8 cellular contexts compared by ENCODE assay signal in the genomic region with DNA sequence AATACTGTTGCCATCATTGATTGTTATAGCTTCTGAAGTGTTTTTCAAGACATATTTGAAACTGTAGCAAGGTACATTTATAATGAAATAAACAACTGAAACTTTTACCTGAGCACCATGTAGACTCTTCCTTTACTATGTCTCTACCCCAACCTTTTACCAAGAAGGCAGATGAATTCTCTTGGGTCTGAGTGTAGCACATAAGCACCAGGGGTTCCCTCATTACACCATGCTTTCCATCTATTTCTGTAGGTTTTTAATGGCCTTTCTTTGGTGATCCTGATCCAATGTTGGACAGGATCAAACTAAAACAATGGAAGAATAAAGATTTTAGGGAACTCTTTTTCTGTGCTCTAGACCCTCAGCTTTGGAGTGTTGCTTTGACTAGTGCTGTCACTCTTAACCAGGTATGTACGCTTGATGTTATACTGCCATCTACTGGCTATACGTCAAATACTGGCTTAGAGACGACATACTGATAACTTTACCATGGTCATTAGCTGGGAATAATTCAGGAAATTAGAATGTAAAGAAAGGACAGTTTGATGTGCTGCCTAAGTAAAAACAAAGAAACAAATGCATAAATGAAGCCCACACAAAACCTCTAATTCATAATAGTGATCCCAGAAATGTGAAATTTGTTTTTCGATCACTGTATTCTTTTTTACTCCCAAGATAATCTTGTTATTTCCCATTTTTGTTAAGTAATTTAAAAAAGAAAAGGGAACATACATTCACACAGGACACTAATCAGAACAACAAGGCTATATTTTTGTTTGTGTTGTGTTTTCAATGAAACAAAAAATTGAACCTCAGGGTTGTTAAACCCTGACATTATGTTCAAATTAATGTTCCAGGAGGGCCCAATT. TPM values are rescaled to one million over a fixed set of nuclear protein-coding genes. Genes with fewer than 3 reads are reported as not detected.
DNase-seq lines count a peak whose midpoint lies in the region; ATAC-seq and TF ChIP-seq lines count a peak whose summit lies in the region.

No MANE protein-coding gene starts in this region.

- intact Hi-C loops in CD8-positive, alpha-beta T cell (cut with DNase I, micrococcal nuclease) = loop anchor here (1.0 to 10.0 kb wide), 14 partner anchors 32 to 1646 kb away; a partner anchor contains a TSS

- peak in 1 of 7 experiments; percentile 19 for DNase-seq in CD8-positive, alpha-beta T cell
- peak; percentile 9 to 75 for DNase-seq in NCI-H1930 (lab: John Stamatoyannopoulos, UW)
- peak; percentile 11 for DNase-seq in WERI-Rb-1
- peak; percentile 69 for DNase-seq in globus pallidus (ENCODE audit: low spot score)
- DNase-seq in UCSD-AML1 (lab: John Stamatoyannopoulos, UW; ENCODE audit: unreplicated experiment) = no peak

- no peaks in the 10 kb centered on the region for H3K4me1 ChIP-seq in CD8-positive, alpha-beta T cell (ENCODE audit: insufficient read depth, low read length)
- H3K4me1 ChIP-seq in parathyroid adenoma = no peaks in the 10 kb centered on the region

- no peaks in the 10 kb centered on the region for H3K79me2 ChIP-seq in parathyroid adenoma

- TF ChIP-seq CTCF in CD8-positive, alpha-beta T cell (IDR thresholded peaks at IDR 0.05) = peak; percentile 95
- TF ChIP-seq CTCF in WERI-Rb-1 (IDR thresholded peaks at IDR 0.05; ENCODE audit: low read depth, low read length) (peak; percentile 69), parathyroid adenoma (IDR thresholded peaks at IDR 0.05) (peak; percentile 64)

- H3K27ac ChIP-seq in CD8-positive, alpha-beta T cell (ENCODE audit: low read depth, low read length) = no peak overlapping the region
- H3K27ac ChIP-seq in WERI-Rb-1 (no peak overlapping the region), parathyroid adenoma (no peak overlapping the region)

- H2AFZ ChIP-seq in parathyroid adenoma = no peak overlapping the region

- H3K4me2 ChIP-seq in parathyroid adenoma (ENCODE audit: low read length) = no peak overlapping the region

- H3K4me3 ChIP-seq in CD8-positive, alpha-beta T cell (ENCODE audit: low read depth, low read length) = no peak overlapping the region
- H3K4me3 ChIP-seq in WERI-Rb-1 (ENCODE audit: low read depth, low read length) (no peak overlapping the region), parathyroid adenoma (ENCODE audit: low read depth, low read length) (no peak overlapping the region)

- H3K9ac ChIP-seq in parathyroid adenoma = no peak overlapping the region

- H3K9me3 ChIP-seq in CD8-positive, alpha-beta T cell (ENCODE audit: low read length) = no peaks in the 10 kb centered on the region
- H3K9me3 ChIP-seq in WERI-Rb-1 (ENCODE audit: severe bottlenecking) (no peaks in the 10 kb centered on the region), parathyroid adenoma (ENCODE audit: control insufficient read depth, low read length) (no peaks in the 10 kb centered on the region)

- H3K9me3 Mint-ChIP-seq in CD8-positive, alpha-beta T cell = no peaks in the 10 kb centered on the region

- no peaks in the 10 kb centered on the region for H3K36me3 Mint-ChIP-seq in CD8-positive, alpha-beta T cell

- no peak overlapping the region for H3K4me3 Mint-ChIP-seq in CD8-positive, alpha-beta T cell

- CTCF ChIA-PET in CD8-positive, alpha-beta T cell (lab: Charles Lee) = interaction anchor here (0.6 to 5.4 kb wide), 43 partner anchors 9 to 1640 kb away, joined by 3 to 62 read pairs (median 4); a partner anchor contains a TSS

- POLR2A ChIA-PET in CD8-positive, alpha-beta T cell (lab: Charles Lee) = interaction anchor here (0.6 to 1.3 kb wide), 3 partner anchors 170 to 1695 kb away, joined by 3 to 4 read pairs (median 3); no protein-coding TSS in a partner anchor

- H3K27ac Mint-ChIP-seq in CD8-positive, alpha-beta T cell = no peak overlapping the region

- peaks cover 2% of the 10 kb centered on the region for H3K27me3 Mint-ChIP-seq in CD8-positive, alpha-beta T cell (ENCODE audit: low read depth)

- peak; percentile 92 for ATAC-seq in CD8-positive, alpha-beta T cell
- ATAC-seq in GM18867 (IDR thresholded peaks at IDR 0.05; ENCODE audit: unreplicated experiment) (peak; percentile 93), HG03045 (IDR thresholded peaks at IDR 0.05; ENCODE audit: unreplicated experiment) (peak; percentile 87)

- no peaks in the 10 kb centered on the region for H3K4me1 Mint-ChIP-seq in CD8-positive, alpha-beta T cell (ENCODE audit: low read depth)

- H3K27me3 ChIP-seq in CD8-positive, alpha-beta T cell (ENCODE audit: insufficient read depth, low read length) = no peaks in the 10 kb centered on the region
- no peaks in the 10 kb centered on the region for H3K27me3 ChIP-seq in WERI-Rb-1 (ENCODE audit: insufficient read depth, low read depth, severe bottlenecking)
- no peaks in the 10 kb centered on the region for H3K27me3 ChIP-seq in parathyroid adenoma (ENCODE audit: control insufficient read depth, insufficient read depth, low read length)

- H3K36me3 ChIP-seq in CD8-positive, alpha-beta T cell (ENCODE audit: insufficient read depth, low read length) = no peaks in the 10 kb centered on the region
- H3K36me3 ChIP-seq in WERI-Rb-1 (no peaks in the 10 kb centered on the region), parathyroid adenoma (ENCODE audit: control insufficient read depth, insufficient read depth, low read length) (no peaks in the 10 kb centered on the region)

RNA-seq across cellular contexts. Expression of a gene that starts 30.7 kb away (rescaled TPM):
- total RNA-seq in CD8-positive, alpha-beta T cell = not detected

RNA-seq across cellular contexts. Expression of a gene that starts 33.2 kb away (rescaled TPM):
- total RNA-seq in CD8-positive, alpha-beta T cell = not detected

RNA-seq across cellular contexts. Expression of a gene that starts 55.5 kb away (rescaled TPM):
- not detected for total RNA-seq in CD8-positive, alpha-beta T cell
